ENCODE assay signal across 25 cellular contexts in genomic region chr7:3195160-3195559, GRCh38.
A peak's percentile ranks its signal among the peaks of the same experiment; 100 is the strongest.
DNase-seq lines count a peak whose midpoint lies in the region; ATAC-seq, FAIRE-seq and TF ChIP-seq lines count a peak whose summit lies in the region.
"Had no signal": no experiment of that assay in that cellular context is flagged by ENCODE, and none has a peak within 500 bp of the region (broad histone marks: within the 10 kb centered on the region; RNA-seq: fewer than 3 reads in every experiment).

No MANE protein-coding gene starts in this region.

- H3K27me3 Mint-ChIP-seq in type B pancreatic cell = peaks cover 15% of the 10 kb centered on the region
- H3K27me3 Mint-ChIP-seq: activated CD4-positive, alpha-beta T cell treated with anti-CD3 and anti-CD28 coated beads, Interleukin-2, amount 10 ng/mL, durations not matched to agents 7 days and 5 days had no signal

- H3K36me3 Mint-ChIP-seq in type B pancreatic cell = no peaks in the 10 kb centered on the region
- H3K36me3 Mint-ChIP-seq: immature natural killer cell; stimulated activated effector memory CD8-positive, alpha-beta T cell treated with anti-CD3 and anti-CD28 coated beads, Interleukin-12 subunit alpha, Interleukin-12 subunit beta, amount 100 ng/mL, for 72 hours had no signal

- POLR2A ChIA-PET in HepG2 (lab: Yijun Ruan, JAX) = no interaction called here

- H3K27me3 ChIP-seq in HepG2 (ENCODE audit: control insufficient read depth in 1 of 2, insufficient read depth in 2 of 2, low read length in 2 of 2) = no peaks in the 10 kb centered on the region
- no peaks in the 10 kb centered on the region for H3K27me3 ChIP-seq in right lobe of liver
- no peaks in the 10 kb centered on the region for H3K27me3 ChIP-seq in ectodermal cell (ENCODE audit: control insufficient read depth, insufficient read depth, low read length, poor library complexity, severe bottlenecking)
- H3K27me3 ChIP-seq: BE2C, cardiac muscle cell had no signal

- CTCF ChIA-PET in HepG2 (lab: Yijun Ruan, JAX; ENCODE audit: low intra/inter-chr PET ratio, low total read pairs) = no interaction called here

- H3K9ac ChIP-seq in HepG2 (ENCODE audit: insufficient read depth, low read depth, low read length) = peak overlapping the region; percentile 67

- TF ChIP-seq EP300 in HepG2 (IDR thresholded peaks at IDR 0.05; ENCODE audit: low read depth in 2 of 2, low read length in 2 of 2) (no peak), HepG2 (CRISPR knock-in tag; IDR thresholded peaks at IDR 0.05; ENCODE audit: borderline replicate concordance) (no peak)

- TF ChIP-seq POLR2A in HepG2 (IDR thresholded peaks at IDR 0.05; ENCODE audit: insufficient read depth in 1 of 2, low read depth in 2 of 2, low read length in 2 of 2) (no peak), right lobe of liver (IDR thresholded peaks at IDR 0.05) (no peak)

- 65% methylated on average over 5 of the region's 6 CpGs for WGBS in HepG2 (ENCODE audit: low lambda C conversion rate)
- WGBS in right lobe of liver (ENCODE audit: insufficient coverage, low coverage, low lambda C conversion rate, missing lambda C conversion rate) = 88% methylated on average over 4 of the region's 6 CpGs
- 79 to 83% methylated on average over 6 of the region's 6 CpGs for WGBS in ectodermal cell, 2 experiments
- WGBS in mesodermal cell (ENCODE audit: insufficient coverage in 2 of 2), 2 experiments = 69 to 85% methylated on average over 4 to 5 of the region's 6 CpGs

- H3K9me3 Mint-ChIP-seq in type B pancreatic cell = peaks cover 12% of the 10 kb centered on the region
- H3K9me3 Mint-ChIP-seq: immature natural killer cell; T-helper 2 cell treated with Interferon-gamma antibody and Interleukin-4, amounts not matched to agents 5 μg/mL and 100 μg/mL, for 36 hours had no signal

- in situ Hi-C loops in HepG2 (cut with HindIII; ENCODE audit: extremely low pct_ligation_motif_present, low pct_unique_long_range_greater_than_20kb) = loop anchor here (5.0 kb wide), 1 partner anchor 308 kb away; no protein-coding TSS in a partner anchor

- H3K4me1 ChIP-seq in HepG2 (ENCODE audit: insufficient read depth, low read length) (peaks cover 42% of the 10 kb centered on the region), right lobe of liver (no peaks in the 10 kb centered on the region), ectodermal cell (ENCODE audit: control insufficient read depth, insufficient read depth, low read length) (no peaks in the 10 kb centered on the region), mesodermal cell (ENCODE audit: control insufficient read depth, insufficient read depth, low read length, poor library complexity, severe bottlenecking) (no peaks in the 10 kb centered on the region)
- H3K4me1 ChIP-seq: BE2C had no signal

- peak overlapping the region; percentile 76 for H3K27ac ChIP-seq in HepG2 (ENCODE audit: extremely low read length, insufficient read depth, low read length)
- no peak overlapping the region for H3K27ac ChIP-seq in right lobe of liver
- H3K27ac ChIP-seq in ectodermal cell (ENCODE audit: insufficient read depth, low read depth, low read length, poor library complexity, severe bottlenecking) = peak overlapping the region; percentile 75
- peak overlapping the region; percentile 68 for H3K27ac ChIP-seq in mesodermal cell (ENCODE audit: low read depth, low read length, severe bottlenecking)
- H3K27ac ChIP-seq: cardiac muscle cell, left lung, VCaP had no signal

- H3K9me3 ChIP-seq in HepG2 (ENCODE audit: low read length) (no peaks in the 10 kb centered on the region), right lobe of liver (no peaks in the 10 kb centered on the region), ectodermal cell (ENCODE audit: control insufficient read depth, low read length) (no peaks in the 10 kb centered on the region), mesodermal cell (ENCODE audit: control insufficient read depth, low read length) (no peaks in the 10 kb centered on the region)
- H3K9me3 ChIP-seq: BE2C, mucosa of descending colon had no signal

- H3K4me3 ChIP-seq in HepG2 (replicated peaks in 1 of 3; ENCODE audit: insufficient read depth in 1 of 3, low read depth in 2 of 3, low read length in 3 of 3) = peak overlapping the region in 1 of 3 experiments; percentile 41; a peak in 1 of 6 replicates
- H3K4me3 ChIP-seq in right lobe of liver = no peak overlapping the region
- no peak overlapping the region for H3K4me3 ChIP-seq in ectodermal cell (ENCODE audit: insufficient read depth, low read depth, low read length)
- H3K4me3 ChIP-seq in mesodermal cell (ENCODE audit: extremely low read depth, insufficient read depth, low read length, poor library complexity, severe bottlenecking) = no peak overlapping the region
- H3K4me3 ChIP-seq: cardiac muscle cell, left lung, mucosa of descending colon, smooth muscle cell had no signal

- TF ChIP-seq CTCF in HepG2 (CRISPR knock-in tag; IDR thresholded peaks at IDR 0.05) (no peak), right lobe of liver (IDR thresholded peaks at IDR 0.05) (no peak), type B pancreatic cell (conservative IDR thresholded peaks at IDR 0.05) (no peak)

- H3K36me3 ChIP-seq in HepG2 (replicated peaks in 1 of 2; ENCODE audit: control insufficient read depth in 1 of 2, insufficient read depth in 2 of 2, low read length in 2 of 2) = no peaks in the 10 kb centered on the region
- no peaks in the 10 kb centered on the region for H3K36me3 ChIP-seq in right lobe of liver
- no peaks in the 10 kb centered on the region for H3K36me3 ChIP-seq in ectodermal cell (ENCODE audit: control insufficient read depth, insufficient read depth, low read length)
- no peaks in the 10 kb centered on the region for H3K36me3 ChIP-seq in mesodermal cell (ENCODE audit: control insufficient read depth, insufficient read depth, low read length)
- H3K36me3 ChIP-seq: BE2C, cardiac muscle cell, left lung had no signal

- H2AFZ ChIP-seq in HepG2 (ENCODE audit: low read length) = no peak overlapping the region

- ATAC-seq in HepG2 (no peak), right lobe of liver (no peak)
- ATAC-seq: activated CD8-positive, alpha-beta memory T cell treated with anti-CD3 and anti-CD28 coated beads, Interleukin-2, amount 10 ng/mL, durations not matched to agents 7 days and 5 days; mucosa of descending colon; stimulated activated effector memory CD8-positive, alpha-beta T cell treated with anti-CD3 and anti-CD28 coated beads, Interleukin-12 subunit alpha, Interleukin-12 subunit beta, amount 100 ng/mL, for 72 hours had no signal

- no peak for TF ChIP-seq RAD21 in HepG2 (CRISPR knock-in tag; IDR thresholded peaks at IDR 0.05)

- H3K4me3 Mint-ChIP-seq in type B pancreatic cell = no peak overlapping the region
- H3K4me3 Mint-ChIP-seq: activated CD4-positive, alpha-beta T cell treated with anti-CD3 and anti-CD28 coated beads, Interleukin-2, amount 10 ng/mL, durations not matched to agents 7 days and 5 days; activated CD8-positive, alpha-beta memory T cell treated with anti-CD3 and anti-CD28 coated beads, Interleukin-2, amount 10 ng/mL, durations not matched to agents 7 days and 5 days; activated naive CD4-positive, alpha-beta T cell treated with anti-CD3 and anti-CD28 coated beads for 36 hours; immature natural killer cell; stimulated activated effector memory CD8-positive, alpha-beta T cell treated with anti-CD3 and anti-CD28 coated beads, Interleukin-12 subunit alpha, Interleukin-12 subunit beta, amount 100 ng/mL, for 72 hours; T-helper 2 cell treated with Interferon-gamma antibody and Interleukin-4, amounts not matched to agents 5 μg/mL and 100 μg/mL, for 36 hours had no signal

- H3K4me2 ChIP-seq in HepG2 (ENCODE audit: low read depth, low read length) = peak overlapping the region; percentile 64
- H3K4me2 ChIP-seq: smooth muscle cell had no signal

- no peaks in the 10 kb centered on the region for H3K79me2 ChIP-seq in HepG2 (ENCODE audit: insufficient read depth, low read length)

- FAIRE-seq in HepG2 (lab: Jason Lieb, UNC) = no peak

- intact Hi-C loops in HepG2 (cut with micrococcal nuclease; ENCODE audit: unreplicated experiment) = loop anchor here (1.0 kb wide), 1 partner anchor 31 kb away; no protein-coding TSS in a partner anchor
- intact Hi-C loops in right lobe of liver (cut with DNase I) = no loop called here

- H3K4me1 Mint-ChIP-seq in type B pancreatic cell (ENCODE audit: unreplicated experiment) = peaks cover 30% of the 10 kb centered on the region
- H3K4me1 Mint-ChIP-seq: activated CD4-positive, alpha-beta T cell treated with anti-CD3 and anti-CD28 coated beads, Interleukin-2, amount 10 ng/mL, durations not matched to agents 7 days and 5 days; stimulated activated effector memory CD8-positive, alpha-beta T cell treated with anti-CD3 and anti-CD28 coated beads, Interleukin-12 subunit alpha, Interleukin-12 subunit beta, amount 100 ng/mL, for 72 hours had no signal

- DNase-seq in HepG2 (ENCODE audit: low spot score) (no peak), right lobe of liver (no peak), type B pancreatic cell (ENCODE audit: extremely low spot score, unreplicated experiment) (no peak), AG08396 (ENCODE audit: low spot score) (no peak), NCI-H2227 (lab: John Stamatoyannopoulos, UW; ENCODE audit: unreplicated experiment) (no peak)
- no peak for DNase-seq in activated CD8-positive, alpha-beta memory T cell treated with anti-CD3 and anti-CD28 coated beads for 24 hours
- DNase-seq: 8988T; activated CD4-positive, alpha-beta T cell treated with anti-CD3 and anti-CD28 coated beads, Interleukin-2, amount 10 ng/mL, durations not matched to agents 7 days and 5 days; activated CD8-positive, alpha-beta memory T cell treated with anti-CD3 and anti-CD28 coated beads, Interleukin-2, amount 10 ng/mL, durations not matched to agents 7 days and 5 days; BE2C; GF-D8; head of caudate nucleus; immature natural killer cell; Kasumi-1; left lung; mucosa of descending colon; NCI-H187 had no signal

- peak overlapping the region; percentile 85 for H3K27ac Mint-ChIP-seq in type B pancreatic cell
- H3K27ac Mint-ChIP-seq: activated CD4-positive, alpha-beta T cell treated with anti-CD3 and anti-CD28 coated beads, Interleukin-2, amount 10 ng/mL, durations not matched to agents 7 days and 5 days; activated CD8-positive, alpha-beta memory T cell treated with anti-CD3 and anti-CD28 coated beads, Interleukin-2, amount 10 ng/mL, durations not matched to agents 7 days and 5 days; activated naive CD4-positive, alpha-beta T cell treated with anti-CD3 and anti-CD28 coated beads for 36 hours; immature natural killer cell; stimulated activated effector memory CD8-positive, alpha-beta T cell treated with anti-CD3 and anti-CD28 coated beads, Interleukin-12 subunit alpha, Interleukin-12 subunit beta, amount 100 ng/mL, for 72 hours; T-helper 2 cell treated with Interferon-gamma antibody and Interleukin-4, amounts not matched to agents 5 μg/mL and 100 μg/mL, for 36 hours had no signal

- no TSS peak for BruUV-seq in HepG2 (replicated peaks; lab: Mats Ljungman, UMichigan)

- H4K20me1 ChIP-seq in HepG2 (ENCODE audit: insufficient read depth, low read length) = no peaks in the 10 kb centered on the region

TF ChIP-seq in HepG2, 621 proteins besides CTCF, POLR2A, EP300 and RAD21 (continues in another document):
- TF ChIP-seq MAF1 (CRISPR knock-in tag; IDR thresholded peaks at IDR 0.05; ENCODE audit: borderline replicate concordance) (no peak), ZNF121 (CRISPR knock-in tag; IDR thresholded peaks at IDR 0.05) (peak; percentile 43; the same call in 1 of the 2 replicates), CHD4 (IDR thresholded peaks at IDR 0.05; ENCODE audit: borderline replicate concordance, low read length) (0 out of 2 replicates have a peak, but pooled peaks have one; percentile 40), ASH2L (IDR thresholded peaks at IDR 0.05; ENCODE audit: insufficient read length, low read depth, low read length) (no peak)

Comparison
In these comparisons a context has a peak if more than half of its experiments do, and no peak if none do; other contexts are left out.
1. H3K27ac ChIP-seq: peak in HepG2 (single experiment), ectodermal cell (single experiment) and mesodermal cell (single experiment); none in right lobe of liver (0 of 3).